ENCODE assay signal across 13 cellular contexts in the genomic region with DNA sequence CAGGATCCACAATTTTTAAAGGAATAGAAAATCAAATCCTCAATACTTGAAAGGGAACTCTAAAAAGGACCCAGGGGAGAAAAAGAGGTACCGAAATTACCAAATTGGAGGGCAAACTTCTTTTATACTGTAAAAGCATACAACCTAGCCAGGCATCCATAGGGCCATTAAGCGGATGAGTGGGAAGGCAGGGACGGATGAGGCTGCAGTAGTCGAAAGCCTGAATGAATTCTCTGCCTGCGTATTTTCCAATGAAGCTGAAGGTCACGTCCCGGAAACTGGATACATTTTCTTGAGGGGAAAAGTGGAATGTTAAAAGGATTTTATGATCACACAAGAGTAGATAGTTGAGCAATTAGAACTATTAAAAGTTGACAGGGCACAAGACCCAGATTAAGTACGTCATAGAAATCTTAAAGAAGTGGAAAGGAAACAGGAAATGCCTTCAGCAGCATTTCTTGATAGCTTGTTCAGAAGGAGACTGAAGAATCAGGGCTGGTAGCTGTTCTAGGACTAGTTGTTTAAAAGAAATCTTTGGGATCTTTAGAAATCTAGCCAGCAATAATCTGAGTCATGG.
A peak's percentile ranks its signal among the peaks of the same experiment; 100 is the strongest.
DNase-seq lines count a peak whose midpoint lies in the region; ATAC-seq and TF ChIP-seq lines count a peak whose summit lies in the region.
"Had no signal": no experiment of that assay in that cellular context is flagged by ENCODE, and none has a peak within 500 bp of the region (broad histone marks: within the 10 kb centered on the region; RNA-seq: fewer than 3 reads in every experiment).

No MANE protein-coding gene starts in this region.

- H3K27me3 ChIP-seq in brain microvascular endothelial cell (replicated peaks) (no peaks in the 10 kb centered on the region), lower lobe of right lung (ENCODE audit: low read depth) (no peaks in the 10 kb centered on the region), smooth muscle cell (ENCODE audit: low read depth) (no peaks in the 10 kb centered on the region), thyroid gland (no peaks in the 10 kb centered on the region)

- 21% methylated on average over 8 of the region's 8 CpGs for WGBS in smooth muscle cell (ENCODE audit: low lambda C conversion rate)
- 35 to 47% methylated on average over 8 of the region's 8 CpGs for WGBS in thyroid gland, 2 donors

- TF ChIP-seq POLR2A in thyroid gland (IDR thresholded peaks at IDR 0.05) (no peak), GM18505 (IDR thresholded peaks at IDR 0.05; ENCODE audit: borderline replicate concordance, extremely low read depth, insufficient read depth, insufficient read length) (no peak)

- TF ChIP-seq CTCF in brain microvascular endothelial cell (IDR thresholded peaks at IDR 0.05; ENCODE audit: low read depth, low read length, missing control alignments), result no peak
- TF ChIP-seq CTCF in lower lobe of right lung (IDR thresholded peaks at IDR 0.05), result no peak
- TF ChIP-seq CTCF in smooth muscle cell (IDR thresholded peaks at IDR 0.05; ENCODE audit: borderline replicate concordance, insufficient read depth, poor library complexity, severe bottlenecking), result no peak
- no peak for TF ChIP-seq CTCF in thyroid gland (IDR thresholded peaks at IDR 0.05)

- H3K4me1 ChIP-seq in lower lobe of right lung (peaks cover 7% of the 10 kb centered on the region), smooth muscle cell (ENCODE audit: low read depth) (peaks cover 14% of the 10 kb centered on the region), thyroid gland (no peaks in the 10 kb centered on the region)

- peak overlapping the region; percentile 74 for H3K4me2 ChIP-seq in smooth muscle cell

- peak overlapping the region; percentile 33 for H3K9ac ChIP-seq in smooth muscle cell (ENCODE audit: low read depth)

- no peaks in the 10 kb centered on the region for H3K79me2 ChIP-seq in smooth muscle cell (ENCODE audit: low read depth)

- intact Hi-C loops in lower lobe of right lung (cut with DNase I), result no loop called here
- intact Hi-C loops in thyroid gland (cut with DNase I), result no loop called here

- ATAC-seq in lower lobe of right lung, result peak; percentile 68 to 78
- no peak for ATAC-seq in GM21360 (IDR thresholded peaks at IDR 0.05; ENCODE audit: unreplicated experiment)
- no peak for ATAC-seq in GM18511 (IDR thresholded peaks at IDR 0.05; ENCODE audit: unreplicated experiment)
- ATAC-seq in GM18505 (IDR thresholded peaks at IDR 0.05; ENCODE audit: unreplicated experiment), result no peak

- peak; percentile 17 to 39 for DNase-seq in NCI-H1930 (lab: John Stamatoyannopoulos, UW)
- DNase-seq in brain microvascular endothelial cell, result no peak
- no peak for DNase-seq in lower lobe of right lung
- no peak for DNase-seq in smooth muscle cell (lab: John Stamatoyannopoulos, UW; ENCODE audit: unreplicated experiment)
- DNase-seq in thyroid gland, result no peak
- DNase-seq: activated CD4-positive, alpha-beta T cell treated with anti-CD3 and anti-CD28 coated beads for 4 hours; activated naive CD4-positive, alpha-beta T cell treated with anti-CD3 and anti-CD28 coated beads, Interleukin-2, amount 10 ng/mL, durations not matched to agents 7 days and 5 days; effector CD8-positive, alpha-beta T cell; NCI-H2171 treated with DMSO at 0.1 percent for 48 hours; SIG-M5 had no signal

- H3K9me3 ChIP-seq in lower lobe of right lung (no peaks in the 10 kb centered on the region), smooth muscle cell (replicated peaks; ENCODE audit: low read depth) (no peaks in the 10 kb centered on the region), thyroid gland (no peaks in the 10 kb centered on the region)

- peaks cover 17% of the 10 kb centered on the region for H3F3A ChIP-seq in smooth muscle cell (ENCODE audit: low read depth)

- no peaks in the 10 kb centered on the region for H4K20me1 ChIP-seq in smooth muscle cell (ENCODE audit: low read depth)

- H3K36me3 ChIP-seq in brain microvascular endothelial cell (replicated peaks), result no peaks in the 10 kb centered on the region
- H3K36me3 ChIP-seq in lower lobe of right lung, result no peaks in the 10 kb centered on the region
- no peaks in the 10 kb centered on the region for H3K36me3 ChIP-seq in smooth muscle cell (ENCODE audit: low read depth)
- no peaks in the 10 kb centered on the region for H3K36me3 ChIP-seq in thyroid gland

- in situ Hi-C loops in brain microvascular endothelial cell (cut with HindIII; ENCODE audit: low pct_ligation_motif_present, low sequenced_read_pairs), result no loop called here

- H3K4me3 ChIP-seq in brain microvascular endothelial cell (ENCODE audit: low read depth, low read length) (peak overlapping the region; percentile 2), lower lobe of right lung (peak overlapping the region; percentile 20), smooth muscle cell (peak overlapping the region; percentile 22), thyroid gland (replicated peaks in 1 of 3) (no peak overlapping the region)

- peak overlapping the region; percentile 45 for H2AFZ ChIP-seq in smooth muscle cell (ENCODE audit: low read depth)

- H3K27ac ChIP-seq in brain microvascular endothelial cell (no peak overlapping the region), lower lobe of right lung (peak overlapping the region; percentile 37), smooth muscle cell (ENCODE audit: low read depth) (peak overlapping the region; percentile 77), thyroid gland (no peak overlapping the region)

Comparison
In these comparisons a context has a peak if more than half of its experiments do, and no peak if none do; other contexts are left out.
1. DNase-seq: peak in NCI-H1930 (2 of 2); none in brain microvascular endothelial cell (single experiment), lower lobe of right lung (single experiment), smooth muscle cell (single experiment) and thyroid gland (0 of 2).
2. H3K27ac ChIP-seq: peak in lower lobe of right lung (single experiment) and smooth muscle cell (single experiment); none in brain microvascular endothelial cell (single experiment) and thyroid gland (0 of 3).
3. H3K4me3 ChIP-seq: peak in brain microvascular endothelial cell (single experiment), lower lobe of right lung (single experiment) and smooth muscle cell (single experiment); none in thyroid gland (0 of 3).
4. ATAC-seq: peak in lower lobe of right lung (2 of 2); none in GM21360 (single experiment), GM18511 (single experiment) and GM18505 (single experiment).